10 cellular contexts compared by ENCODE assay signal in genomic region chr4:76570141-76570989, GRCh38.
DNase-seq lines count a peak whose midpoint lies in the region; ATAC-seq and TF ChIP-seq lines count a peak whose summit lies in the region.
"Had no signal": no experiment of that assay in that cellular context is flagged by ENCODE, and none has a peak within 500 bp of the region (broad histone marks: within the 10 kb centered on the region; RNA-seq: fewer than 3 reads in every experiment).

No MANE protein-coding gene starts in this region.

- no peaks in the 10 kb centered on the region for H3K36me3 Mint-ChIP-seq in MCF 10A (ENCODE audit: insufficient read depth, unreplicated experiment)
- no peaks in the 10 kb centered on the region for H3K36me3 Mint-ChIP-seq in activated T-helper 17 cell treated with anti-CD3 and anti-CD28 coated beads, Interleukin-2, amount 50 U/mL, for 72 hours (ENCODE audit: low read depth)

- DNase-seq in MCF 10A (ENCODE audit: unreplicated experiment) (peak; percentile 30), myocyte (ENCODE audit: low read depth) (peak; percentile 16), GDM1 (lab: John Stamatoyannopoulos, UW) (no peak)
- DNase-seq: NCI-H1694, nucleus accumbens had no signal

- intact Hi-C loops in MCF 10A (cut with micrococcal nuclease), result no loop called here

- H3F3A ChIP-seq in Loucy (ENCODE audit: low read depth), result no peaks in the 10 kb centered on the region

- BruUV-seq in MCF 10A (replicated peaks; lab: Mats Ljungman, UMichigan), result no TSS peak

- H3K9ac ChIP-seq in BLaER1, result no peak overlapping the region
- H3K9ac ChIP-seq in Loucy (ENCODE audit: low read depth, low read length, poor library complexity, severe bottlenecking), result no peak overlapping the region

- H3K9me3 Mint-ChIP-seq in MCF 10A (ENCODE audit: unreplicated experiment), result no peaks in the 10 kb centered on the region
- no peaks in the 10 kb centered on the region for H3K9me3 Mint-ChIP-seq in activated T-helper 17 cell treated with anti-CD3 and anti-CD28 coated beads, Interleukin-2, amount 50 U/mL, for 72 hours

- peaks cover 27% of the 10 kb centered on the region for H3K4me1 ChIP-seq in BLaER1
- peaks cover 17% of the 10 kb centered on the region for H3K4me1 ChIP-seq in Loucy (ENCODE audit: insufficient read depth, low read length, poor library complexity, severe bottlenecking)

- H3K36me3 ChIP-seq in BLaER1, result no peaks in the 10 kb centered on the region
- no peaks in the 10 kb centered on the region for H3K36me3 ChIP-seq in Loucy (ENCODE audit: insufficient read depth, low read length)

- no peaks in the 10 kb centered on the region for H3K9me3 ChIP-seq in BLaER1
- H3K9me3 ChIP-seq in Loucy (ENCODE audit: insufficient read depth, low read depth, low read length), result no peaks in the 10 kb centered on the region

- H3K27ac Mint-ChIP-seq in MCF 10A (ENCODE audit: low read depth, unreplicated experiment), result no peak overlapping the region
- H3K27ac Mint-ChIP-seq in activated T-helper 17 cell treated with anti-CD3 and anti-CD28 coated beads, Interleukin-2, amount 50 U/mL, for 72 hours, result no peak overlapping the region

- H3K9me2 ChIP-seq in Loucy (replicated peaks; ENCODE audit: low read depth, low read length), result no peaks in the 10 kb centered on the region

- no peak overlapping the region for H3K4me3 ChIP-seq in BLaER1
- H3K4me3 ChIP-seq in Loucy (ENCODE audit: low read length, poor library complexity, severe bottlenecking), result no peak overlapping the region

- ATAC-seq in HG02885 (IDR thresholded peaks at IDR 0.05; ENCODE audit: poor library complexity, unreplicated experiment) (no peak), GM18511 (IDR thresholded peaks at IDR 0.05; ENCODE audit: unreplicated experiment) (no peak)
- ATAC-seq in activated T-helper 17 cell treated with anti-CD3 and anti-CD28 coated beads, Interleukin-2, amount 50 U/mL, for 72 hours (replicated peaks), result no peak

- no peak for TF ChIP-seq CTCF in Loucy (conservative IDR thresholded peaks at IDR 0.05; ENCODE audit: low read length)
- no peak for TF ChIP-seq CTCF in MCF 10A (IDR thresholded peaks at IDR 0.05; ENCODE audit: unreplicated experiment)

- H3K27ac ChIP-seq in BLaER1, result no peak overlapping the region

- H3K4me2 ChIP-seq in BLaER1, result peak overlapping the region; percentile 43; the same call in 1 of the 2 replicates
- no peak overlapping the region for H3K4me2 ChIP-seq in Loucy (ENCODE audit: low read depth, low read length, poor library complexity, severe bottlenecking)

- peak overlapping the region; percentile 71; the same call in 1 of the 2 replicates for H2AFZ ChIP-seq in Loucy (ENCODE audit: low read length)

- H4K20me1 ChIP-seq in BLaER1 (no peaks in the 10 kb centered on the region), Loucy (ENCODE audit: insufficient read depth, low read length, poor library complexity, severe bottlenecking) (no peaks in the 10 kb centered on the region)

- POLR2A ChIA-PET in MCF 10A (lab: Yijun Ruan, JAX), result interaction anchor here (0.6 to 1.1 kb wide), 3 partner anchors 15 to 74 kb away, joined by 3 read pairs; no protein-coding TSS in a partner anchor

- CTCF ChIA-PET in MCF 10A (lab: Yijun Ruan, JAX), result interaction anchor here (0.7 kb wide), 1 partner anchor 678 kb away, joined by 3 read pairs; no protein-coding TSS in a partner anchor

- H3K79me2 ChIP-seq in Loucy (ENCODE audit: insufficient read depth, low read length), result no peaks in the 10 kb centered on the region

- H3K27me3 Mint-ChIP-seq in MCF 10A (ENCODE audit: insufficient read depth, unreplicated experiment), result no peaks in the 10 kb centered on the region
- peaks cover 30% of the 10 kb centered on the region for H3K27me3 Mint-ChIP-seq in activated T-helper 17 cell treated with anti-CD3 and anti-CD28 coated beads, Interleukin-2, amount 50 U/mL, for 72 hours

- H3K4me3 Mint-ChIP-seq in MCF 10A (ENCODE audit: unreplicated experiment), result no peak overlapping the region
- no peak overlapping the region for H3K4me3 Mint-ChIP-seq in activated T-helper 17 cell treated with anti-CD3 and anti-CD28 coated beads, Interleukin-2, amount 50 U/mL, for 72 hours

- H3K4me1 Mint-ChIP-seq in MCF 10A (ENCODE audit: insufficient read depth, unreplicated experiment), result peaks cover 20% of the 10 kb centered on the region
- no peaks in the 10 kb centered on the region for H3K4me1 Mint-ChIP-seq in activated T-helper 17 cell treated with anti-CD3 and anti-CD28 coated beads, Interleukin-2, amount 50 U/mL, for 72 hours

- H3K27me3 ChIP-seq in BLaER1 (no peaks in the 10 kb centered on the region), Loucy (ENCODE audit: insufficient read depth, low read length, poor library complexity, severe bottlenecking) (no peaks in the 10 kb centered on the region)
